9 cellular contexts compared by ENCODE assay signal in the genomic region with DNA sequence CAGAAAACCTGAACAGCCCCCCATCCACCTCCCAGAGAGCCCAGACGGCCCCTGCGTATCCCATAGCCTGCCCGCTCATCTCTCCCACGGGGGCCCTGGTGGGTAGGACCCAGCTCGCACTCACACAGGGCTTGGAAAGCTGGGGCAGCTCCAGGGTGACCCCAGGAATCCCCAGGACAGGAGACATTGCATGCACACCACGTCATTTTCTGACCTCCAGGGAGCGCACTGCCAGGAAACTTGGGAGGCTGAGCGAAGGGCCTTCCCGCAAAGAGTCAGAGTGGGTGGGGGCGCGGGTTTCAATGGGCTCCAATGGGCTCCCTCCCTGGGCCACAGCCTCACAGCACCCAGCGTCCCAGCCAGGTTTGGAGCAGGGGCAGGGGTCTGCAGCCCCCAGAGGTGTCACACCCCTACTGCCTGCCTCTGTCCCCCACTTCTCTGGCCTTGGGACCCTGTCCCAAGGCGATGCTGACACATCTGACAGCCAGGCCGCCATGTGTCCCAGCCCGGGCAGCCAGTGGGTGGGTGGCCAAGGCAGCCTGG. TPM values are rescaled to one million over a fixed set of nuclear protein-coding genes. Genes with fewer than 3 reads are reported as not detected.
DNase-seq lines count a peak whose midpoint lies in the region; ATAC-seq and TF ChIP-seq lines count a peak whose summit lies in the region.
"Had no signal": no experiment of that assay in that cellular context is flagged by ENCODE, and none has a peak within 500 bp of the region (broad histone marks: within the 10 kb centered on the region; RNA-seq: fewer than 3 reads in every experiment).

No MANE protein-coding gene starts in this region.

- intact Hi-C loops in spleen (cut with DNase I; ENCODE audit: low total_unique reads), result no loop called here

- TF ChIP-seq CTCF in fibroblast of the aortic adventitia (IDR thresholded peaks at IDR 0.05; ENCODE audit: insufficient read depth, low read length), result no peak
- no peak for TF ChIP-seq CTCF in spleen (IDR thresholded peaks at IDR 0.05 in 8 of 11, conservative IDR thresholded peaks at IDR 0.05 in 3 of 11)
- TF ChIP-seq CTCF in GM10266 (IDR thresholded peaks at IDR 0.05; ENCODE audit: control insufficient read depth, insufficient read depth, low read depth, missing control alignments), result no peak

- H3K36me3 ChIP-seq in H7 (replicated peaks; ENCODE audit: control insufficient read depth, insufficient read depth, low read length) (no peaks in the 10 kb centered on the region), spleen (no peaks in the 10 kb centered on the region)

- no peaks in the 10 kb centered on the region for H3K9me3 ChIP-seq in spleen

- H3K4me3 ChIP-seq in H7 (ENCODE audit: insufficient read depth, low read depth, low read length), result no peak overlapping the region
- no peak overlapping the region for H3K4me3 ChIP-seq in fibroblast of the aortic adventitia (ENCODE audit: low read depth, low read length)
- no peak overlapping the region for H3K4me3 ChIP-seq in spleen

- 51 to 88% (median 70%) methylated on average over 7 to 15 of the region's 15 CpGs for WGBS in spleen, 5 donors

- DNase-seq in H7 (peak; percentile 88), RPMI7951 (ENCODE audit: low read depth) (peak; percentile 78), fibroblast of the aortic adventitia (ENCODE audit: low read depth) (peak; percentile 45), spleen (no peak), GM10266 (ENCODE audit: extremely low spot score) (no peak)
- DNase-seq: KG1 had no signal

- H3K4me1 ChIP-seq in spleen, result peaks cover 0 to 45% (median 12%) of the 10 kb centered on the region in 6 donors

- H3K27me3 ChIP-seq in H7 (ENCODE audit: control insufficient read depth, insufficient read depth, low read length) (no peaks in the 10 kb centered on the region), spleen (replicated peaks in 1 of 7) (peaks cover 0 to 44% (median 3%) of the 10 kb centered on the region in 7 donors)

- peak overlapping the region in 7 of 8 donors; percentile 13 to 76 (median 62) for H3K27ac ChIP-seq in spleen

- TF ChIP-seq POLR2A in spleen (IDR thresholded peaks at IDR 0.05), result no peak

- ATAC-seq in HG03045 (IDR thresholded peaks at IDR 0.05; ENCODE audit: unreplicated experiment) (no peak), HG02588 (IDR thresholded peaks at IDR 0.05; ENCODE audit: unreplicated experiment) (no peak)

RNA-seq across cellular contexts. Expression of a gene that starts 8.2 kb away (rescaled TPM):
- total RNA-seq in H7 (2014; rRNA removed; shearing (Covaris generic)), result not detected in 2 replicates
- total RNA-seq in RPMI7951 (2014; rRNA removed; shearing (Covaris generic)), result 0.20 TPM in 1 of 2 replicates, not detected in the other
- total RNA-seq in fibroblast of the aortic adventitia (ENCODE audit: low replicate concordance), result 0.82 TPM in 1 of 2 replicates, not detected in the other
- not detected for total RNA-seq in spleen
- under 1 TPM in 1 of 3 donors, not detected in 2; 0.83 TPM for polyA plus RNA-seq in spleen
- total RNA-seq: endothelial cell of umbilical vein had no signal
- polyA plus RNA-seq: endothelial cell of umbilical vein had no signal

RNA-seq across cellular contexts. Expression of a gene that starts 12.2 kb away (rescaled TPM):
- not detected in 2 replicates for total RNA-seq in H7 (2014; rRNA removed; shearing (Covaris generic))
- total RNA-seq in RPMI7951 (2014; rRNA removed; shearing (Covaris generic)), result 0.48 TPM in 1 of 2 replicates, not detected in the other
- total RNA-seq in fibroblast of the aortic adventitia (ENCODE audit: low replicate concordance) (not detected in 2 replicates), spleen (1 to 10 TPM; 2.3 to 8.6 (median 5.2) TPM)
- polyA plus RNA-seq in spleen, result 10 to 100 TPM in 2 of 3 donors, 1 to 10 TPM in 1; 7.3 to 21.8 (median 13.0) TPM
- total RNA-seq: endothelial cell of umbilical vein had no signal
- polyA plus RNA-seq: endothelial cell of umbilical vein had no signal

RNA-seq across cellular contexts. Expression of a gene that starts 26.3 kb away (rescaled TPM):
- 0.35 and 2.0 TPM in 2 replicates for total RNA-seq in H7 (2014; rRNA removed; shearing (Covaris generic))
- 2.4 and 3.8 TPM in 2 replicates for total RNA-seq in RPMI7951 (2014; rRNA removed; shearing (Covaris generic))
- 18.7 and 40.2 TPM in 2 replicates for total RNA-seq in fibroblast of the aortic adventitia (ENCODE audit: low replicate concordance)
- 100 to 1,000 TPM; 227 to 422 (median 358) TPM for total RNA-seq in spleen
- polyA plus RNA-seq in spleen, result 100 to 1,000 TPM; 136 to 350 (median 148) TPM
- total RNA-seq: endothelial cell of umbilical vein had no signal
- polyA plus RNA-seq: endothelial cell of umbilical vein had no signal

Comparison
In these comparisons a context has a peak if more than half of its experiments do, and no peak if none do; other contexts are left out.
1. DNase-seq: peak in H7 (single experiment), RPMI7951 (single experiment) and fibroblast of the aortic adventitia (single experiment); none in spleen (single experiment) and GM10266 (single experiment).